12 cellular contexts compared by ENCODE assay signal in genomic region chr14:99378782-99379214, GRCh38.
DNase-seq lines count a peak whose midpoint lies in the region; ATAC-seq, FAIRE-seq and TF ChIP-seq lines count a peak whose summit lies in the region.
"Had no signal": no experiment of that assay in that cellular context is flagged by ENCODE, and none has a peak within 500 bp of the region (broad histone marks: within the 10 kb centered on the region; RNA-seq: fewer than 3 reads in every experiment).

No MANE protein-coding gene starts in this region.

- no peaks in the 10 kb centered on the region for H3K9me3 ChIP-seq in MG63
- H3K9me3 ChIP-seq in K562 (replicated peaks; ENCODE audit: control insufficient read depth, insufficient read depth, low read depth, low read length) = no peaks in the 10 kb centered on the region
- H3K9me3 ChIP-seq in mucosa of descending colon = no peaks in the 10 kb centered on the region

- H3K4me3 Mint-ChIP-seq in stimulated activated naive CD8-positive, alpha-beta T cell treated with anti-CD3 and anti-CD28 coated beads, Interleukin-15, amount 100 ng/mL, for 72 hours = no peak overlapping the region

- no peaks in the 10 kb centered on the region for H3K79me2 ChIP-seq in K562 (ENCODE audit: control insufficient read depth, insufficient read depth, low read length)

- no peak overlapping the region for H3K27ac ChIP-seq in K562 (ENCODE audit: extremely low read depth, low read depth, low read length)

- peak; percentile 40 for DNase-seq in DMS79 (lab: John Stamatoyannopoulos, UW)
- DNase-seq in MG63 = peak; percentile 45
- peak; percentile 23 to 34 (median 26) for DNase-seq in K562 (ENCODE audit: extremely low read depth in 1 of 4, low spot score in 3 of 4)
- no peak for DNase-seq in mucosa of descending colon
- no peak for DNase-seq in GM10266 (ENCODE audit: extremely low spot score)
- DNase-seq in stimulated activated naive CD8-positive, alpha-beta T cell treated with anti-CD3 and anti-CD28 coated beads, Interleukin-15, amount 100 ng/mL, for 72 hours = no peak
- DNase-seq: activated CD4-positive, alpha-beta T cell treated with anti-CD3 and anti-CD28 coated beads, Interleukin-2, amount 50 U/mL, for 48 hours; amniotic stem cell; NCI-H2081 treated with DMSO at 0.1 percent for 48 hours had no signal

- no peaks in the 10 kb centered on the region for H3K9me3 Mint-ChIP-seq in stimulated activated naive CD8-positive, alpha-beta T cell treated with anti-CD3 and anti-CD28 coated beads, Interleukin-15, amount 100 ng/mL, for 72 hours

- H2AFZ ChIP-seq in K562 (ENCODE audit: low read depth, low read length) = no peak overlapping the region

- H3K4me2 ChIP-seq in K562 (ENCODE audit: insufficient read depth, low read length) = no peak overlapping the region

- no peak for TF ChIP-seq EP300 in K562 (IDR thresholded peaks at IDR 0.05; ENCODE audit: low read length)

- peaks cover 44% of the 10 kb centered on the region for H3K27me3 Mint-ChIP-seq in stimulated activated naive CD8-positive, alpha-beta T cell treated with anti-CD3 and anti-CD28 coated beads, Interleukin-15, amount 100 ng/mL, for 72 hours

- H3K9me1 ChIP-seq in K562 (ENCODE audit: control insufficient read depth, insufficient read depth, low read length) = no peaks in the 10 kb centered on the region

- TF ChIP-seq CTCF in K562 (IDR thresholded peaks at IDR 0.05 in 2 of 3, conservative IDR thresholded peaks at IDR 0.05 in 1 of 3; ENCODE audit: insufficient read depth in 2 of 3, low read depth in 1 of 3, low read length in 3 of 3) (no peak), mucosa of descending colon (IDR thresholded peaks at IDR 0.05) (no peak), GM10266 (IDR thresholded peaks at IDR 0.05; ENCODE audit: control insufficient read depth, insufficient read depth, low read depth, missing control alignments) (no peak)

- in situ Hi-C loops in K562 (cut with MboI) = loop anchor here (25.0 kb wide), 1 partner anchor 509 kb away; no protein-coding TSS in a partner anchor

- no peak overlapping the region for H3K27ac Mint-ChIP-seq in stimulated activated naive CD8-positive, alpha-beta T cell treated with anti-CD3 and anti-CD28 coated beads, Interleukin-15, amount 100 ng/mL, for 72 hours
- H3K27ac Mint-ChIP-seq: progenitor cell of endocrine pancreas had no signal

- 1% methylated on average over 9 of the region's 9 CpGs for WGBS in K562 (ENCODE audit: insufficient coverage, low coverage, missing lambda C conversion rate)

- H3K27me3 ChIP-seq in MG63 (no peaks in the 10 kb centered on the region), K562 (ENCODE audit: control insufficient read depth in 2 of 2, insufficient read depth in 2 of 2, low read length in 2 of 2) (peaks cover 5 to 45% of the 10 kb centered on the region in 2 experiments; a peak in 3 of 5 replicates)

- intact Hi-C loops in K562 (cut with micrococcal nuclease) (no loop called here), mucosa of descending colon (cut with DNase I, micrococcal nuclease) (no loop called here)

- no peak overlapping the region for H3K9ac ChIP-seq in K562 (ENCODE audit: insufficient read depth in 1 of 2, low read depth in 2 of 2, low read length in 2 of 2)

- no peak for TF ChIP-seq RAD21 in K562 (CRISPR knock-in tag; conservative IDR thresholded peaks at IDR 0.05 in 1 of 2, IDR thresholded peaks at IDR 0.05 in 1 of 2)

- CTCF ChIA-PET in K562 (lab: Yijun Ruan, JAX; ENCODE audit: low intra/inter-chr PET ratio) = interaction anchor here (0.6 kb wide), 1 partner anchor 15 kb away, joined by 3 read pairs; no protein-coding TSS in a partner anchor

- POLR2A ChIA-PET in K562 (lab: Yijun Ruan, JAX) = no interaction called here

- no peaks in the 10 kb centered on the region; the same call in 1 of the 2 replicates for H4K20me1 ChIP-seq in K562 (replicated peaks; ENCODE audit: control insufficient read depth, insufficient read depth, low read length)

- no peak for TF ChIP-seq POLR2A in K562 (conservative IDR thresholded peaks at IDR 0.05)

- H3K36me3 ChIP-seq in MG63 (no peaks in the 10 kb centered on the region), K562 (ENCODE audit: control insufficient read depth, insufficient read depth, low read length) (no peaks in the 10 kb centered on the region), mucosa of descending colon (ENCODE audit: low read depth) (no peaks in the 10 kb centered on the region)

- ATAC-seq in K562 (peak; percentile 80), mucosa of descending colon (peak; percentile 70), HG03521 (IDR thresholded peaks at IDR 0.05; ENCODE audit: unreplicated experiment) (no peak), GM19023 (IDR thresholded peaks at IDR 0.05; ENCODE audit: unreplicated experiment) (no peak)
- ATAC-seq in stimulated activated naive CD8-positive, alpha-beta T cell treated with anti-CD3 and anti-CD28 coated beads, Interleukin-15, amount 100 ng/mL, for 72 hours = no peak

- H3K4me1 ChIP-seq in K562 (replicated peaks in 1 of 2; ENCODE audit: control insufficient read depth in 2 of 2, insufficient read depth in 2 of 2, low read length in 2 of 2) (no peaks in the 10 kb centered on the region; a peak in 1 of 5 replicates), mucosa of descending colon (ENCODE audit: low read depth) (no peaks in the 10 kb centered on the region)

- FAIRE-seq in K562 (lab: Jason Lieb, UNC) = no peak

- H3K4me3 ChIP-seq in MG63 (no peak overlapping the region), K562 (no peak overlapping the region), mucosa of descending colon (no peak overlapping the region)

- BruUV-seq in K562 (replicated peaks; lab: Mats Ljungman, UMichigan) = no TSS peak

- peaks cover 10% of the 10 kb centered on the region for H3K4me1 Mint-ChIP-seq in stimulated activated naive CD8-positive, alpha-beta T cell treated with anti-CD3 and anti-CD28 coated beads, Interleukin-15, amount 100 ng/mL, for 72 hours

TF ChIP-seq in K562, 482 proteins besides CTCF, POLR2A, EP300 and RAD21:
- TF ChIP-seq FOSL1 (tag; conservative IDR thresholded peaks at IDR 0.05) = peak; percentile 33; the same call in 1 of the 2 replicates
- TF ChIP-seq PREB (CRISPR knock-in tag; IDR thresholded peaks at IDR 0.05) = no peak
- TF ChIP-seq ATF3 (IDR thresholded peaks at IDR 0.05) = 0 out of 2 replicates have a peak, but pooled peaks have one; percentile 17
- TF ChIP-seq ATF3 (CRISPR knock-in tag; conservative IDR thresholded peaks at IDR 0.05) = no peak
- TF ChIP-seq GABPB2 (CRISPR knock-in tag; conservative IDR thresholded peaks at IDR 0.05) = no peak
- TF ChIP-seq FOXP1 (CRISPR knock-in tag; IDR thresholded peaks at IDR 0.05) = no peak
- TF ChIP-seq CGGBP1 (CRISPR knock-in tag; IDR thresholded peaks at IDR 0.05) = no peak
- TF ChIP-seq ZNF77 (CRISPR knock-in tag; IDR thresholded peaks at IDR 0.05) = no peak

Comparison
In these comparisons a context has a peak if more than half of its experiments do, and no peak if none do; other contexts are left out.
1. DNase-seq: peak in DMS79 (single experiment), MG63 (single experiment) and K562 (4 of 4); none in mucosa of descending colon (0 of 3), GM10266 (single experiment) and stimulated activated naive CD8-positive, alpha-beta T cell treated with anti-CD3 and anti-CD28 coated beads, Interleukin-15, amount 100 ng/mL, for 72 hours (0 of 2).
2. ATAC-seq: peak in K562 (single experiment) and mucosa of descending colon (single experiment); none in HG03521 (single experiment), GM19023 (single experiment) and stimulated activated naive CD8-positive, alpha-beta T cell treated with anti-CD3 and anti-CD28 coated beads, Interleukin-15, amount 100 ng/mL, for 72 hours (single experiment).